In genomic region chr11:120431633-120432032, GRCh38 we compare ENCODE assay signal across 8 cellular contexts.
A peak's percentile ranks its signal among the peaks of the same experiment; 100 is the strongest.
DNase-seq lines count a peak whose midpoint lies in the region; ATAC-seq, FAIRE-seq and TF ChIP-seq lines count a peak whose summit lies in the region.

No MANE protein-coding gene starts in this region.

- H3K4me3 ChIP-seq in small intestine (ENCODE audit: low read depth in 1 of 2, low read length in 2 of 2), result no peak overlapping the region
- no peak overlapping the region for H3K4me3 ChIP-seq in Karpas-422 (ENCODE audit: low read length)

- no peaks in the 10 kb centered on the region for H4K20me1 ChIP-seq in Karpas-422 (ENCODE audit: insufficient read depth, low read depth, low read length)

- H3K36me3 Mint-ChIP-seq in activated CD4-positive, alpha-beta T cell treated with anti-CD3 and anti-CD28 coated beads for 36 hours (ENCODE audit: low read depth), result no peaks in the 10 kb centered on the region

- H3K9ac ChIP-seq in Karpas-422 (ENCODE audit: low read length), result no peak overlapping the region

- H3K9me3 ChIP-seq in small intestine (ENCODE audit: control insufficient read depth, low read depth) (no peaks in the 10 kb centered on the region), Karpas-422 (ENCODE audit: low read length) (no peaks in the 10 kb centered on the region)

- H3K4me3 Mint-ChIP-seq in activated CD4-positive, alpha-beta T cell treated with anti-CD3 and anti-CD28 coated beads for 36 hours, result no peak overlapping the region

- ATAC-seq in activated CD4-positive, alpha-beta T cell treated with anti-CD3 and anti-CD28 coated beads for 36 hours, result peak; percentile 89
- no peak for ATAC-seq in GM18870 (IDR thresholded peaks at IDR 0.05; ENCODE audit: unreplicated experiment)

- H2AFZ ChIP-seq in Karpas-422 (ENCODE audit: low read length), result no peak overlapping the region

- H3K27ac Mint-ChIP-seq in activated CD4-positive, alpha-beta T cell treated with anti-CD3 and anti-CD28 coated beads for 36 hours, result peak overlapping the region; percentile 51

- 85 to 93% (median 88%) methylated on average over 3 of the region's 3 CpGs for WGBS in small intestine, 3 donors

- H3K4me1 Mint-ChIP-seq in activated CD4-positive, alpha-beta T cell treated with anti-CD3 and anti-CD28 coated beads for 36 hours, result peaks cover 16% of the 10 kb centered on the region

- intact Hi-C loops in activated CD4-positive, alpha-beta T cell treated with anti-CD3 and anti-CD28 coated beads for 36 hours (cut with DNase I, micrococcal nuclease), result loop anchor here (5.0 to 10.0 kb wide), 2 partner anchors 94 to 97 kb away; partner anchors contain the start of gene ARHGEF12 (in 2 of the 2)

- H3K27me3 ChIP-seq in small intestine (ENCODE audit: control insufficient read depth in 2 of 2, insufficient read depth in 2 of 2, low read length in 2 of 2), result no peaks in the 10 kb centered on the region
- no peaks in the 10 kb centered on the region for H3K27me3 ChIP-seq in Karpas-422 (ENCODE audit: low read length)

- FAIRE-seq in small intestine (lab: Jason Lieb, UNC), result no peak

- H3K27ac ChIP-seq in RWPE1 (no peak overlapping the region), small intestine (ENCODE audit: low read depth in 1 of 2, low read length in 1 of 2) (peak overlapping the region; percentile 48 to 70), Karpas-422 (ENCODE audit: low read length) (no peak overlapping the region)

- peaks cover 0 to 7% of the 10 kb centered on the region in 2 donors for H3K36me3 ChIP-seq in small intestine (ENCODE audit: control insufficient read depth in 2 of 2, insufficient read depth in 2 of 2, low read length in 2 of 2)
- no peaks in the 10 kb centered on the region for H3K36me3 ChIP-seq in Karpas-422 (ENCODE audit: insufficient read depth, low read length)

- no peaks in the 10 kb centered on the region for H3K79me2 ChIP-seq in Karpas-422 (ENCODE audit: low read length)

- peak; percentile 18 for DNase-seq in activated CD4-positive, alpha-beta T cell treated with anti-CD3 and anti-CD28 coated beads for 36 hours
- DNase-seq in activated CD4-positive, alpha-beta T cell treated with anti-CD3 and anti-CD28 coated beads for 4 hours, result no peak
- peak; percentile 34 for DNase-seq in RWPE1 (ENCODE audit: low spot score)
- DNase-seq in fibroblast of the conjunctiva (ENCODE audit: low read depth), result peak; percentile 56
- no peak for DNase-seq in small intestine
- DNase-seq in Karpas-422, result no peak
- DNase-seq in anterior cingulate cortex (lab: John Stamatoyannopoulos, UW), result no peak

- H3K4me1 ChIP-seq in small intestine (ENCODE audit: control insufficient read depth in 2 of 2, insufficient read depth in 1 of 2, low read depth in 1 of 2, low read length in 1 of 2), result peaks cover 2 to 6% of the 10 kb centered on the region in 2 donors
- 0 out of 2 replicates have a peak, but pooled peaks cover 2% of the 10 kb centered on the region for H3K4me1 ChIP-seq in Karpas-422 (ENCODE audit: low read length)

- H3K4me2 ChIP-seq in Karpas-422 (ENCODE audit: low read depth, low read length, poor library complexity, severe bottlenecking), result no peak overlapping the region

- H3K27me3 Mint-ChIP-seq in activated CD4-positive, alpha-beta T cell treated with anti-CD3 and anti-CD28 coated beads for 36 hours, result no peaks in the 10 kb centered on the region

- no peaks in the 10 kb centered on the region for H3K9me2 ChIP-seq in Karpas-422 (replicated peaks; ENCODE audit: insufficient read depth, low read length)

- H3K9me3 Mint-ChIP-seq in activated CD4-positive, alpha-beta T cell treated with anti-CD3 and anti-CD28 coated beads for 36 hours (ENCODE audit: low read depth), result no peaks in the 10 kb centered on the region

- CTCF ChIA-PET in activated CD4-positive, alpha-beta T cell treated with anti-CD3 and anti-CD28 coated beads for 36 hours (lab: Charles Lee), result interaction anchor here (0.6 to 1.3 kb wide), 3 partner anchors 15 to 131 kb away, joined by 3 read pairs; no protein-coding TSS in a partner anchor
- CTCF ChIA-PET in RWPE1 (lab: Yijun Ruan, JAX), result interaction anchor here (0.7 to 1.3 kb wide), 4 partner anchors 9 to 128 kb away, joined by 3 to 4 read pairs (median 4); no protein-coding TSS in a partner anchor

- peak; percentile 53 for TF ChIP-seq CTCF in RWPE1 (conservative IDR thresholded peaks at IDR 0.05; ENCODE audit: low read depth)

- POLR2A ChIA-PET in activated CD4-positive, alpha-beta T cell treated with anti-CD3 and anti-CD28 coated beads for 36 hours (lab: Charles Lee), result no interaction called here
- POLR2A ChIA-PET in RWPE1 (lab: Yijun Ruan, JAX; ENCODE audit: low non-redundant PET), result no interaction called here

Comparison
In these comparisons a context has a peak if more than half of its experiments do, and no peak if none do; other contexts are left out.
1. DNase-seq: peak in activated CD4-positive, alpha-beta T cell treated with anti-CD3 and anti-CD28 coated beads for 36 hours (single experiment), RWPE1 (single experiment) and fibroblast of the conjunctiva (single experiment); none in activated CD4-positive, alpha-beta T cell treated with anti-CD3 and anti-CD28 coated beads for 4 hours (0 of 2), small intestine (single experiment), Karpas-422 (single experiment) and anterior cingulate cortex (0 of 58).
2. H3K27ac ChIP-seq: peak in small intestine (2 of 2); none in RWPE1 (single experiment) and Karpas-422 (single experiment).